12 cellular contexts compared by ENCODE assay signal in genomic region chr19:29679598-29680210, GRCh38. TPM values are rescaled to one million over a fixed set of nuclear protein-coding genes. Genes with fewer than 3 reads are reported as not detected.
DNase-seq lines count a peak whose midpoint lies in the region; ATAC-seq and TF ChIP-seq lines count a peak whose summit lies in the region.
"Had no signal": no experiment of that assay in that cellular context is flagged by ENCODE, and none has a peak within 500 bp of the region (broad histone marks: within the 10 kb centered on the region; RNA-seq: fewer than 3 reads in every experiment).

No MANE protein-coding gene starts in this region.

- no peak for ATAC-seq in CD8-positive, alpha-beta T cell
- ATAC-seq in T-cell (replicated peaks in 1 of 4), result no peak
- no peak for ATAC-seq in stimulated activated effector memory CD8-positive, alpha-beta T cell treated with anti-CD3 and anti-CD28 coated beads, Interleukin-12 subunit alpha, Interleukin-12 subunit beta, amount 100 ng/mL, for 72 hours
- no peak for ATAC-seq in HG02571 (IDR thresholded peaks at IDR 0.05; ENCODE audit: unreplicated experiment)
- ATAC-seq in GM21367 (IDR thresholded peaks at IDR 0.05; ENCODE audit: unreplicated experiment), result no peak
- ATAC-seq: SK-N-SH treated with all-trans-retinoic acid at 6 μM for 48 hours had no signal

- 81 to 84% methylated on average over 5 to 9 of the region's 9 CpGs for WGBS in endodermal cell (ENCODE audit: insufficient coverage in 1 of 2, insufficient read length in 1 of 2), 2 experiments

- peaks cover 81% of the 10 kb centered on the region for H3K4me1 ChIP-seq in CD8-positive, alpha-beta T cell (ENCODE audit: insufficient read depth, low read length)
- H3K4me1 ChIP-seq in endodermal cell (ENCODE audit: control insufficient read depth, insufficient read depth, low read length), result no peaks in the 10 kb centered on the region

- H3K27ac Mint-ChIP-seq in CD8-positive, alpha-beta T cell, result peak overlapping the region; percentile 91
- H3K27ac Mint-ChIP-seq in T-cell, result peak overlapping the region; percentile 71 to 81
- peak overlapping the region; percentile 18 for H3K27ac Mint-ChIP-seq in endodermal cell
- H3K27ac Mint-ChIP-seq in stimulated activated effector memory CD8-positive, alpha-beta T cell treated with anti-CD3 and anti-CD28 coated beads, Interleukin-12 subunit alpha, Interleukin-12 subunit beta, amount 100 ng/mL, for 72 hours, result peak overlapping the region; percentile 98

- H3K9me3 ChIP-seq in CD8-positive, alpha-beta T cell (ENCODE audit: low read length), result no peaks in the 10 kb centered on the region
- no peaks in the 10 kb centered on the region for H3K9me3 ChIP-seq in endodermal cell (ENCODE audit: control insufficient read depth, low read length)

- peak overlapping the region; percentile 24 for H3K4me3 ChIP-seq in CD8-positive, alpha-beta T cell (ENCODE audit: low read depth, low read length)
- H3K4me3 ChIP-seq in endodermal cell (ENCODE audit: low read length), result no peak overlapping the region

- peaks cover 14% of the 10 kb centered on the region for H3K36me3 ChIP-seq in CD8-positive, alpha-beta T cell (ENCODE audit: insufficient read depth, low read length)
- H3K36me3 ChIP-seq in endodermal cell (ENCODE audit: control insufficient read depth, insufficient read depth, low read length), result no peaks in the 10 kb centered on the region

- no peaks in the 10 kb centered on the region for H3K27me3 ChIP-seq in CD8-positive, alpha-beta T cell (ENCODE audit: insufficient read depth, low read length)
- H3K27me3 ChIP-seq in endodermal cell (ENCODE audit: control insufficient read depth, insufficient read depth, low read length, poor library complexity, severe bottlenecking), result no peaks in the 10 kb centered on the region

- DNase-seq in CD8-positive, alpha-beta T cell, result no peak
- DNase-seq in T-cell, result no peak
- no peak for DNase-seq in endodermal cell
- DNase-seq in stimulated activated effector memory CD8-positive, alpha-beta T cell treated with anti-CD3 and anti-CD28 coated beads, Interleukin-12 subunit alpha, Interleukin-12 subunit beta, amount 100 ng/mL, for 72 hours (ENCODE audit: low spot score in 2 of 2), result no peak
- no peak for DNase-seq in central memory CD4-positive, alpha-beta T cell
- DNase-seq: amniotic stem cell, glutamatergic neuron, IMR-90, NCI-H1694 had no signal

- peak overlapping the region; percentile 26 for H3K27ac ChIP-seq in CD8-positive, alpha-beta T cell (ENCODE audit: low read depth, low read length)
- H3K27ac ChIP-seq in endodermal cell (ENCODE audit: low read depth, low read length), result no peak overlapping the region

- H3K4me1 Mint-ChIP-seq in CD8-positive, alpha-beta T cell (ENCODE audit: low read depth), result peaks cover 83% of the 10 kb centered on the region
- peaks cover 70 to 87% (median 79%) of the 10 kb centered on the region in 3 donors for H3K4me1 Mint-ChIP-seq in T-cell
- peaks cover 5% of the 10 kb centered on the region for H3K4me1 Mint-ChIP-seq in endodermal cell
- peaks cover 86% of the 10 kb centered on the region for H3K4me1 Mint-ChIP-seq in stimulated activated effector memory CD8-positive, alpha-beta T cell treated with anti-CD3 and anti-CD28 coated beads, Interleukin-12 subunit alpha, Interleukin-12 subunit beta, amount 100 ng/mL, for 72 hours

- peak overlapping the region; percentile 64 for H3K4me3 Mint-ChIP-seq in CD8-positive, alpha-beta T cell
- H3K4me3 Mint-ChIP-seq in T-cell, result peak overlapping the region; percentile 28 to 79 (median 63)
- no peak overlapping the region for H3K4me3 Mint-ChIP-seq in endodermal cell
- H3K4me3 Mint-ChIP-seq in stimulated activated effector memory CD8-positive, alpha-beta T cell treated with anti-CD3 and anti-CD28 coated beads, Interleukin-12 subunit alpha, Interleukin-12 subunit beta, amount 100 ng/mL, for 72 hours, result peak overlapping the region; percentile 64

- no peak for TF ChIP-seq CTCF in CD8-positive, alpha-beta T cell (IDR thresholded peaks at IDR 0.05)
- TF ChIP-seq CTCF in endodermal cell (conservative IDR thresholded peaks at IDR 0.05), result no peak

- POLR2A ChIA-PET in CD8-positive, alpha-beta T cell (lab: Charles Lee), result interaction anchor here (0.8 to 6.7 kb wide), 6 partner anchors 8 to 74 kb away, joined by 3 to 36 read pairs (median 4); partner anchors contain the start of genes PLEKHF1 and POP4
- POLR2A ChIA-PET in T-cell (lab: Charles Lee), result interaction anchor here in 1 of 2 donors (0.7 kb wide), 1 partner anchor 71 kb away, joined by 3 read pairs; no protein-coding TSS in a partner anchor

- intact Hi-C loops in CD8-positive, alpha-beta T cell (cut with DNase I, micrococcal nuclease), result loop anchor here in 1 of 2 experiments (1.0 to 2.0 kb wide), 2 partner anchors 8 to 13 kb away; no protein-coding TSS in a partner anchor

- CTCF ChIA-PET in CD8-positive, alpha-beta T cell (lab: Charles Lee), result interaction anchor here (0.6 to 5.2 kb wide), 8 partner anchors 11 to 194 kb away, joined by 3 to 35 read pairs (median 16); no protein-coding TSS in a partner anchor
- CTCF ChIA-PET in T-cell (lab: Charles Lee), result interaction anchor here (0.6 to 2.2 kb wide), 5 partner anchors 8 to 73 kb away, joined by 3 to 10 read pairs (median 4); no protein-coding TSS in a partner anchor

- H3K36me3 Mint-ChIP-seq in CD8-positive, alpha-beta T cell, result peaks cover 28% of the 10 kb centered on the region
- peaks cover 7% of the 10 kb centered on the region for H3K36me3 Mint-ChIP-seq in T-cell
- no peaks in the 10 kb centered on the region for H3K36me3 Mint-ChIP-seq in endodermal cell (ENCODE audit: low read depth)
- H3K36me3 Mint-ChIP-seq in stimulated activated effector memory CD8-positive, alpha-beta T cell treated with anti-CD3 and anti-CD28 coated beads, Interleukin-12 subunit alpha, Interleukin-12 subunit beta, amount 100 ng/mL, for 72 hours, result peaks cover 66% of the 10 kb centered on the region

- H3K27me3 Mint-ChIP-seq in CD8-positive, alpha-beta T cell (ENCODE audit: low read depth), result no peaks in the 10 kb centered on the region
- no peaks in the 10 kb centered on the region for H3K27me3 Mint-ChIP-seq in T-cell
- no peaks in the 10 kb centered on the region for H3K27me3 Mint-ChIP-seq in endodermal cell (ENCODE audit: insufficient read depth)

- H3K9ac ChIP-seq in endodermal cell (ENCODE audit: extremely low read depth, low read length, poor library complexity, severe bottlenecking), result no peak overlapping the region

- no peaks in the 10 kb centered on the region for H3K9me3 Mint-ChIP-seq in CD8-positive, alpha-beta T cell
- H3K9me3 Mint-ChIP-seq in T-cell (no peaks in the 10 kb centered on the region), endodermal cell (no peaks in the 10 kb centered on the region)
- no peaks in the 10 kb centered on the region for H3K9me3 Mint-ChIP-seq in stimulated activated effector memory CD8-positive, alpha-beta T cell treated with anti-CD3 and anti-CD28 coated beads, Interleukin-12 subunit alpha, Interleukin-12 subunit beta, amount 100 ng/mL, for 72 hours

RNA-seq across cellular contexts. Expression of gene PLEKHF1, which starts 14.4 kb away (rescaled TPM):
- 10 to 100 TPM; 33.7 to 34.1 TPM for total RNA-seq in CD8-positive, alpha-beta T cell
- total RNA-seq in T-cell, result 10 to 100 TPM; 13.2 to 42.6 (median 34.5) TPM
- total RNA-seq in endodermal cell, result 1 to 10 TPM; 2.6 to 2.8 TPM
- 1.1 TPM for polyA plus RNA-seq in endodermal cell (2013, experiment 1 of 2)
- polyA plus RNA-seq in endodermal cell (2013, experiment 2 of 2), result 0.62 TPM

RNA-seq across cellular contexts. Expression of gene C19orf12, which starts 35.4 kb away (rescaled TPM):
- total RNA-seq in CD8-positive, alpha-beta T cell, result 1 to 10 TPM; 7.0 to 8.9 TPM
- 10 to 100 TPM; 25.1 to 38.7 (median 34.2) TPM for total RNA-seq in T-cell
- total RNA-seq in endodermal cell, result 10 to 100 TPM; 18.9 to 22.9 TPM
- polyA plus RNA-seq in endodermal cell (2013, experiment 1 of 2), result 24.4 TPM
- polyA plus RNA-seq in endodermal cell (2013, experiment 2 of 2), result 19.4 TPM

Comparison
In these comparisons a context has a peak if more than half of its experiments do, and no peak if none do; other contexts are left out.
1. H3K27ac Mint-ChIP-seq: peak in every context shown above with its lines; median percentile 98 in stimulated activated effector memory CD8-positive, alpha-beta T cell treated with anti-CD3 and anti-CD28 coated beads, Interleukin-12 subunit alpha, Interleukin-12 subunit beta, amount 100 ng/mL, for 72 hours; 91 in CD8-positive, alpha-beta T cell; 76 in T-cell; 18 in endodermal cell.